1 cellular context compared by ENCODE assay signal in the genomic region with DNA sequence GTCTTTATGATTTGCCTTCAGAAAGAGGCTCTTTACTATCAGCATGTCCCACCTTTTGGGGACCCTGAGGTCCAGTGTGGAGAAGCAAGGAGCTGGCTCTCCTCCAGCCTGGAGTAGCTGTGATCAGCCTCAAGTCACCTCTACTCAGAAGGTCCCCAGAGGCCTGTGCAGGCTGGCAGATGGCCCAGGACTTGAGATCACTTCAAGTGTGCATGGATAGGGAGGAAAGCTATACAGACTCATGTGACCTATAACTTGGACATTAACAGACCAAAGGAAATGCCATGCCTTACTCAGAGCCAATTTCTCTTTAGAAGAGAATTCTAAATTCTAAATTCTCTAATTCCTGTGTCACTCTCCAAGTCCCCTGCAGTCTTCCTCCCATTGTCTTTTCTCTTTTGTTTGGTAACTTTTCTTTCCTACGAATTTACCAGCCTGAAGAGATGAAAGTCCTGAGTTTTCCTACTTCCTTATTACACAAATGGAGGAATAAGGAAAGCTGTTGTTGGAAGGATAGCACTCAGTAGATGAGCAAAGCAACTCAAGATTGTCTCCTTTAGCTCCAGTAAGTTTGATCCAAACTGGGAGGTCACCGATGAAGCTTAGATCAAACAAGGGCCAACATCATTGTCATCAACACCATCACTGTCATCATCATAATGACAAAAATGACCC.
TF ChIP-seq lines count a peak whose summit lies in the region.

No MANE protein-coding gene starts in this region.

TF ChIP-seq in SK-N-SH, 30 proteins besides CTCF, POLR2A, EP300 and RAD21 (continued from another document):
- TF ChIP-seq, protein P1, sequence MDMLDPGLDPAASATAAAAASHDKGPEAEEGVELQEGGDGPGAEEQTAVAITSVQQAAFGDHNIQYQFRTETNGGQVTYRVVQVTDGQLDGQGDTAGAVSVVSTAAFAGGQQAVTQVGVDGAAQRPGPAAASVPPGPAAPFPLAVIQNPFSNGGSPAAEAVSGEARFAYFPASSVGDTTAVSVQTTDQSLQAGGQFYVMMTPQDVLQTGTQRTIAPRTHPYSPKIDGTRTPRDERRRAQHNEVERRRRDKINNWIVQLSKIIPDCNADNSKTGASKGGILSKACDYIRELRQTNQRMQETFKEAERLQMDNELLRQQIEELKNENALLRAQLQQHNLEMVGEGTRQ (IDR thresholded peaks at IDR 0.05; ENCODE audit: borderline replicate concordance, low read depth, low read length) = no peak
- TF ChIP-seq, protein P2, sequence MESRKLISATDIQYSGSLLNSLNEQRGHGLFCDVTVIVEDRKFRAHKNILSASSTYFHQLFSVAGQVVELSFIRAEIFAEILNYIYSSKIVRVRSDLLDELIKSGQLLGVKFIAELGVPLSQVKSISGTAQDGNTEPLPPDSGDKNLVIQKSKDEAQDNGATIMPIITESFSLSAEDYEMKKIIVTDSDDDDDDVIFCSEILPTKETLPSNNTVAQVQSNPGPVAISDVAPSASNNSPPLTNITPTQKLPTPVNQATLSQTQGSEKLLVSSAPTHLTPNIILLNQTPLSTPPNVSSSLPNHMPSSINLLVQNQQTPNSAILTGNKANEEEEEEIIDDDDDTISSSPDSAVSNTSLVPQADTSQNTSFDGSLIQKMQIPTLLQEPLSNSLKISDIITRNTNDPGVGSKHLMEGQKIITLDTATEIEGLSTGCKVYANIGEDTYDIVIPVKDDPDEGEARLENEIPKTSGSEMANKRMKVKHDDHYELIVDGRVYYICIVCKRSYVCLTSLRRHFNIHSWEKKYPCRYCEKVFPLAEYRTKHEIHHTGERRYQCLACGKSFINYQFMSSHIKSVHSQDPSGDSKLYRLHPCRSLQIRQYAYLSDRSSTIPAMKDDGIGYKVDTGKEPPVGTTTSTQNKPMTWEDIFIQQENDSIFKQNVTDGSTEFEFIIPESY (IDR thresholded peaks at IDR 0.05; ENCODE audit: borderline replicate concordance, low read depth) = no peak
- no peak for TF ChIP-seq ELF1 (IDR thresholded peaks at IDR 0.05)
- no peak for TF ChIP-seq MXI1 (IDR thresholded peaks at IDR 0.05; ENCODE audit: low read depth, low read length)
